In the genomic region with DNA sequence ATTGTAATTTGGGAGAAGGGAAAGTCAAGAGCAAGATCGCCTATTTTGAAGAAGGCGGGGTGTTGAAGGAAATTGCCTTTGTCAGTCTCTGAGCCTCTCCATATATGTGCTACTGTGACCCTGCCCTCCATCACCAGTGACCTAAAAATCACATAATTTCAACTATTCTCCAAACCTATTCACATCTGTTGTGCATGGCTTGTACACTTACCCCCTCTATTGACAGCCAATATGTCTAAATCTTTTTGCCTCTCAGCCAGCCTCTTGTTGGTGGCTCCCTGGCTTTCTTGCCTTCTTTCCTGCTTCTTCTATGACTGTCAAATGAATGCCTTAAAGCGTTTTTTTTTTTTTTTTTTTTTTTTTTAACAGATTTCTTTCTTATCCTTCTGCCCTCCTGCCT, we compare ENCODE assay signal across 10 cellular contexts.
DNase-seq lines count a peak whose midpoint lies in the region; ATAC-seq and TF ChIP-seq lines count a peak whose summit lies in the region.
"Had no signal": no experiment of that assay in that cellular context is flagged by ENCODE, and none has a peak within 500 bp of the region (broad histone marks: within the 10 kb centered on the region; RNA-seq: fewer than 3 reads in every experiment).

No MANE protein-coding gene starts in this region.

- H3K27ac ChIP-seq in DND-41 (ENCODE audit: low read length) (no peak overlapping the region), VCaP (no peak overlapping the region), lower lobe of right lung (no peak overlapping the region)
- H3K27ac ChIP-seq in effector memory CD4-positive, alpha-beta T cell (ENCODE audit: insufficient read depth, low read length, poor library complexity, severe bottlenecking), result no peak overlapping the region

- H3K9me3 Mint-ChIP-seq in stimulated activated effector memory CD8-positive, alpha-beta T cell treated with anti-CD3 and anti-CD28 coated beads, Interleukin-12 subunit alpha, Interleukin-12 subunit beta, amount 100 ng/mL, for 72 hours, result no peaks in the 10 kb centered on the region

- no peaks in the 10 kb centered on the region for H3K4me1 Mint-ChIP-seq in stimulated activated effector memory CD8-positive, alpha-beta T cell treated with anti-CD3 and anti-CD28 coated beads, Interleukin-12 subunit alpha, Interleukin-12 subunit beta, amount 100 ng/mL, for 72 hours

- no peak overlapping the region for H3K4me2 ChIP-seq in DND-41 (ENCODE audit: insufficient read depth, low read length)
- H3K4me2 ChIP-seq in Loucy (ENCODE audit: low read depth, low read length, poor library complexity, severe bottlenecking), result no peak overlapping the region

- TF ChIP-seq CTCF in DND-41 (IDR thresholded peaks at IDR 0.05; ENCODE audit: borderline replicate concordance, extremely low read depth, low read length, poor library complexity, severe bottlenecking), result peak; percentile 59
- TF ChIP-seq CTCF in Loucy (conservative IDR thresholded peaks at IDR 0.05; ENCODE audit: low read length), result peak; percentile 70
- TF ChIP-seq CTCF in VCaP (conservative IDR thresholded peaks at IDR 0.05), result peak; percentile 78
- TF ChIP-seq CTCF in lower lobe of right lung (IDR thresholded peaks at IDR 0.05), result peak; percentile 28

- H3K27me3 ChIP-seq in DND-41 (ENCODE audit: insufficient read depth, low read length, poor library complexity) (no peaks in the 10 kb centered on the region), Loucy (ENCODE audit: insufficient read depth, low read length, poor library complexity, severe bottlenecking) (no peaks in the 10 kb centered on the region), lower lobe of right lung (ENCODE audit: low read depth) (no peaks in the 10 kb centered on the region)
- no peaks in the 10 kb centered on the region for H3K27me3 ChIP-seq in effector memory CD4-positive, alpha-beta T cell (replicated peaks; ENCODE audit: control insufficient read depth, insufficient read depth, low read length, poor library complexity, severe bottlenecking)

- H3K36me3 Mint-ChIP-seq in stimulated activated effector memory CD8-positive, alpha-beta T cell treated with anti-CD3 and anti-CD28 coated beads, Interleukin-12 subunit alpha, Interleukin-12 subunit beta, amount 100 ng/mL, for 72 hours, result no peaks in the 10 kb centered on the region

- H3K4me1 ChIP-seq in DND-41 (ENCODE audit: insufficient read depth, low read length), result peaks cover 44% of the 10 kb centered on the region
- H3K4me1 ChIP-seq in Loucy (ENCODE audit: insufficient read depth, low read length, poor library complexity, severe bottlenecking), result peaks cover 28% of the 10 kb centered on the region
- no peaks in the 10 kb centered on the region for H3K4me1 ChIP-seq in lower lobe of right lung
- no peaks in the 10 kb centered on the region for H3K4me1 ChIP-seq in effector memory CD4-positive, alpha-beta T cell (ENCODE audit: control insufficient read depth, insufficient read depth, low read length, poor library complexity, severe bottlenecking)

- H3F3A ChIP-seq in Loucy (ENCODE audit: low read depth), result 0 out of 2 replicates have a peak, but pooled peaks cover 3% of the 10 kb centered on the region

- DNase-seq in DND-41 (peak; percentile 24), lower lobe of right lung (no peak)
- DNase-seq in stimulated activated effector memory CD8-positive, alpha-beta T cell treated with anti-CD3 and anti-CD28 coated beads, Interleukin-12 subunit alpha, Interleukin-12 subunit beta, amount 100 ng/mL, for 72 hours (ENCODE audit: low spot score in 2 of 2), result no peak
- no peak for DNase-seq in effector memory CD4-positive, alpha-beta T cell
- DNase-seq: activated CD4-positive, alpha-beta T cell treated with anti-CD3 and anti-CD28 coated beads for 36 hours; IMR-90 had no signal

- H3K36me3 ChIP-seq in DND-41 (ENCODE audit: insufficient read depth, low read length) (no peaks in the 10 kb centered on the region), Loucy (ENCODE audit: insufficient read depth, low read length) (no peaks in the 10 kb centered on the region), lower lobe of right lung (no peaks in the 10 kb centered on the region)
- no peaks in the 10 kb centered on the region for H3K36me3 ChIP-seq in effector memory CD4-positive, alpha-beta T cell (ENCODE audit: control insufficient read depth, insufficient read depth, low read length)

- no peak overlapping the region for H2AFZ ChIP-seq in DND-41 (ENCODE audit: low read depth, low read length)
- no peak overlapping the region for H2AFZ ChIP-seq in Loucy (ENCODE audit: low read length)

- H3K27ac Mint-ChIP-seq in stimulated activated effector memory CD8-positive, alpha-beta T cell treated with anti-CD3 and anti-CD28 coated beads, Interleukin-12 subunit alpha, Interleukin-12 subunit beta, amount 100 ng/mL, for 72 hours, result no peak overlapping the region
- H3K27ac Mint-ChIP-seq: activated CD4-positive, alpha-beta T cell treated with anti-CD3 and anti-CD28 coated beads for 36 hours had no signal

- H3K9me3 ChIP-seq in DND-41 (ENCODE audit: insufficient read depth, low read length, severe bottlenecking) (no peaks in the 10 kb centered on the region), Loucy (ENCODE audit: insufficient read depth, low read depth, low read length) (no peaks in the 10 kb centered on the region), lower lobe of right lung (no peaks in the 10 kb centered on the region)
- H3K9me3 ChIP-seq in effector memory CD4-positive, alpha-beta T cell (ENCODE audit: control insufficient read depth, low read length), result no peaks in the 10 kb centered on the region

- H3K4me3 Mint-ChIP-seq in stimulated activated effector memory CD8-positive, alpha-beta T cell treated with anti-CD3 and anti-CD28 coated beads, Interleukin-12 subunit alpha, Interleukin-12 subunit beta, amount 100 ng/mL, for 72 hours, result no peak overlapping the region
- H3K4me3 Mint-ChIP-seq: activated CD4-positive, alpha-beta T cell treated with anti-CD3 and anti-CD28 coated beads for 36 hours had no signal

- ATAC-seq in DND-41 (ENCODE audit: insufficient read depth, low read depth) (peak; percentile 9; the same call in 1 of the 3 replicates), lower lobe of right lung (no peak), HG02970 (IDR thresholded peaks at IDR 0.05; ENCODE audit: low FRiP score, unreplicated experiment) (no peak), HG03045 (IDR thresholded peaks at IDR 0.05; ENCODE audit: unreplicated experiment) (no peak)
- ATAC-seq in stimulated activated effector memory CD8-positive, alpha-beta T cell treated with anti-CD3 and anti-CD28 coated beads, Interleukin-12 subunit alpha, Interleukin-12 subunit beta, amount 100 ng/mL, for 72 hours, result no peak
- ATAC-seq: activated CD4-positive, alpha-beta T cell treated with anti-CD3 and anti-CD28 coated beads for 36 hours had no signal

- no peak overlapping the region for H3K9ac ChIP-seq in DND-41 (ENCODE audit: low read depth, low read length)
- H3K9ac ChIP-seq in Loucy (ENCODE audit: low read depth, low read length, poor library complexity, severe bottlenecking), result no peak overlapping the region

- intact Hi-C loops in lower lobe of right lung (cut with DNase I), result no loop called here

- H3K79me2 ChIP-seq in DND-41 (ENCODE audit: insufficient read depth, low read length) (peaks cover 46% of the 10 kb centered on the region), Loucy (ENCODE audit: insufficient read depth, low read length) (peaks cover 57% of the 10 kb centered on the region)

- no peaks in the 10 kb centered on the region; the same call in 1 of the 2 replicates for H4K20me1 ChIP-seq in DND-41 (ENCODE audit: insufficient read depth, low read length)
- peaks cover 14% of the 10 kb centered on the region for H4K20me1 ChIP-seq in Loucy (ENCODE audit: insufficient read depth, low read length, poor library complexity, severe bottlenecking)

- H3K4me3 ChIP-seq in DND-41 (ENCODE audit: low read depth in 1 of 2, low read length in 2 of 2) (no peak overlapping the region), Loucy (ENCODE audit: low read length, poor library complexity, severe bottlenecking) (no peak overlapping the region), lower lobe of right lung (no peak overlapping the region)
- no peak overlapping the region for H3K4me3 ChIP-seq in effector memory CD4-positive, alpha-beta T cell (ENCODE audit: insufficient read depth, low read depth, low read length, poor library complexity, severe bottlenecking)

- no peaks in the 10 kb centered on the region for H3K9me2 ChIP-seq in Loucy (replicated peaks; ENCODE audit: low read depth, low read length)

Comparison
In these comparisons a context has a peak if more than half of its experiments do, and no peak if none do; other contexts are left out.
1. CTCF ChIP-seq: peak in every context shown above with its lines; median percentile 78 in VCaP; 70 in Loucy; 59 in DND-41; 28 in lower lobe of right lung.